18 cellular contexts compared by ENCODE assay signal in the genomic region with DNA sequence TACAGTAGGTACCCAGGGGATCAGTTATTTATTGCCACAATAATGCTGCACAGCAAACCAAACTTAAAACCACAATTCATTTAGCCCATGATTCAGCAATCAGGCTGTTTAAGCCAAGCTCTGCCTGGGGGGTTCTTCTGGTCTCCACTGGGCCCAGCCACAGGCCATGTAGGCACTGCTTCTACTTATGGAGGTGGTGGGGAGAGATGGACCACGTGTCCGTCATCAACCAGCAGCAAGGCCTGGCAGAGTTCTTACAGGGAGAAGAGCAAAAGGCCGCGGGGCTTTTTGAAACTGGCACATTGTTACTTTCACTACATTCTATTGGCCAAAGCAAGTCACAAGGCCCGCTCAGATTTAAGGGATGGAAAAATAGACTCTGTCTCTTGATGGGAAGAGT.
DNase-seq lines count a peak whose midpoint lies in the region; ATAC-seq and TF ChIP-seq lines count a peak whose summit lies in the region.
"Had no signal": no experiment of that assay in that cellular context is flagged by ENCODE, and none has a peak within 500 bp of the region (broad histone marks: within the 10 kb centered on the region; RNA-seq: fewer than 3 reads in every experiment).

No MANE protein-coding gene starts in this region.

- H3K27ac Mint-ChIP-seq in GM23338 (0 out of 2 replicates have a peak overlapping the region, but pooled peaks have one; percentile 39), neural progenitor cell (peak overlapping the region; percentile 53)

- peaks cover 1% of the 10 kb centered on the region for H3K27me3 Mint-ChIP-seq in GM23338 (ENCODE audit: insufficient read depth, low read depth, poor library complexity)
- H3K27me3 Mint-ChIP-seq in neural progenitor cell (ENCODE audit: insufficient read depth, low read depth), result peaks cover 8% of the 10 kb centered on the region

- H3K9me3 Mint-ChIP-seq in GM23338 (0 out of 3 replicates have a peak, but pooled peaks cover 2% of the 10 kb centered on the region), neural progenitor cell (peaks cover 4% of the 10 kb centered on the region)

- H3K9me3 ChIP-seq in neural progenitor cell (ENCODE audit: low read depth) (no peaks in the 10 kb centered on the region), ovary (no peaks in the 10 kb centered on the region)
- H3K9me3 ChIP-seq: Caco-2, HAP-1 had no signal

- H3F3A ChIP-seq in GM23338 (replicated peaks; ENCODE audit: low read depth) (no peaks in the 10 kb centered on the region), neural progenitor cell (ENCODE audit: low read depth) (peaks cover 17% of the 10 kb centered on the region)

- TF ChIP-seq POLR2A in ovary (IDR thresholded peaks at IDR 0.05), result no peak

- H3K4me1 ChIP-seq in GM23338 (ENCODE audit: insufficient read depth), result no peaks in the 10 kb centered on the region
- H3K4me1 ChIP-seq in neural progenitor cell, result peaks cover 21% of the 10 kb centered on the region
- peaks cover 2% of the 10 kb centered on the region for H3K4me1 ChIP-seq in ovary (ENCODE audit: insufficient read depth)
- H3K4me1 ChIP-seq: HAP-1 had no signal

- H3K36me3 Mint-ChIP-seq in GM23338 (ENCODE audit: low read depth) (no peaks in the 10 kb centered on the region), neural progenitor cell (no peaks in the 10 kb centered on the region)

- TF ChIP-seq EP300 in ovary (IDR thresholded peaks at IDR 0.05), result no peak

- WGBS in ovary, 3 donors, result 93 to 97% (median 95%) methylated on average over 5 of the region's 5 CpGs

- H2AFZ ChIP-seq in GM23338 (peak overlapping the region; percentile 47), neural progenitor cell (replicated peaks) (no peak overlapping the region)

- H3K27ac ChIP-seq in GM23338 (ENCODE audit: low read depth) (no peak overlapping the region), neural progenitor cell (no peak overlapping the region), ovary (no peak overlapping the region)

- H4K20me1 ChIP-seq in GM23338 (replicated peaks; ENCODE audit: insufficient read depth), result no peaks in the 10 kb centered on the region
- H4K20me1 ChIP-seq in neural progenitor cell (ENCODE audit: low read depth), result no peaks in the 10 kb centered on the region

- intact Hi-C loops in ovary (cut with DNase I), result no loop called here

- H3K9me2 ChIP-seq in GM23338 (ENCODE audit: insufficient read depth), result no peaks in the 10 kb centered on the region; the same call in 1 of the 2 replicates

- H3K27me3 ChIP-seq in GM23338 (ENCODE audit: insufficient read depth) (no peaks in the 10 kb centered on the region), neural progenitor cell (no peaks in the 10 kb centered on the region), ovary (no peaks in the 10 kb centered on the region)

- CTCF ChIA-PET in HEK293T (lab: Yijun Ruan, JAX), result no interaction called here

- H3K9ac ChIP-seq in neural progenitor cell, result no peak overlapping the region

- H3K4me3 Mint-ChIP-seq in GM23338 (no peak overlapping the region), neural progenitor cell (no peak overlapping the region)

- H3K4me1 Mint-ChIP-seq in GM23338 (peaks cover 13% of the 10 kb centered on the region; the same call in 2 of the 3 replicates), neural progenitor cell (peaks cover 36% of the 10 kb centered on the region)

- H3K36me3 ChIP-seq in GM23338 (ENCODE audit: insufficient read depth) (no peaks in the 10 kb centered on the region), neural progenitor cell (no peaks in the 10 kb centered on the region), ovary (no peaks in the 10 kb centered on the region)
- H3K36me3 ChIP-seq: HAP-1 had no signal

- H3K4me3 ChIP-seq in GM23338, result no peak overlapping the region
- no peak overlapping the region for H3K4me3 ChIP-seq in neural progenitor cell
- H3K4me3 ChIP-seq in ovary, result no peak overlapping the region
- H3K4me3 ChIP-seq: HAP-1 had no signal

- DNase-seq in GM23338 (ENCODE audit: low spot score), result no peak
- DNase-seq in M059J (ENCODE audit: low read depth), result peak; percentile 84
- peak; percentile 50 for DNase-seq in astrocyte of the hippocampus (ENCODE audit: low read depth, low spot score)
- DNase-seq in neural progenitor cell (ENCODE audit: low spot score), result no peak
- no peak for DNase-seq in effector CD4-positive, alpha-beta T cell
- no peak for DNase-seq in ovary
- DNase-seq in HEK293T (ENCODE audit: extremely low spot score), result no peak
- DNase-seq: AML-193, Caco-2, MV-4-11, NCI-H1436, NCI-H2029 treated with DMSO at 0.1 percent for 48 hours, NCI-H2171 treated with DMSO at 0.1 percent for 48 hours, NCI-H510A, NCI-H774 had no signal

- ATAC-seq in GM23338, result no peak
- ATAC-seq in GM18868 (IDR thresholded peaks at IDR 0.05; ENCODE audit: unreplicated experiment), result no peak
- ATAC-seq: SK-N-SH treated with all-trans-retinoic acid at 6 μM for 48 hours had no signal

- no peak overlapping the region for H3K4me2 ChIP-seq in GM23338
- H3K4me2 ChIP-seq in neural progenitor cell, result no peak overlapping the region

- no peaks in the 10 kb centered on the region for H3K79me2 ChIP-seq in GM23338 (replicated peaks; ENCODE audit: insufficient read depth)
- H3K79me2 ChIP-seq in neural progenitor cell (ENCODE audit: low read depth), result no peaks in the 10 kb centered on the region

- TF ChIP-seq CTCF in GM23338 (conservative IDR thresholded peaks at IDR 0.05; ENCODE audit: low read depth in 2 of 2) (no peak), neural progenitor cell (IDR thresholded peaks at IDR 0.05) (no peak), ovary (IDR thresholded peaks at IDR 0.05) (no peak)

- POLR2A ChIA-PET in HEK293T (lab: Yijun Ruan, JAX), result no interaction called here

TF ChIP-seq in GM23338, 12 proteins besides CTCF, POLR2A, EP300 and RAD21 (continues in another document):
- TF ChIP-seq JUNB (IDR thresholded peaks at IDR 0.05; ENCODE audit: unreplicated experiment), result no peak

TF ChIP-seq in HEK293T, 16 proteins besides CTCF, POLR2A, EP300 and RAD21:
- TF ChIP-seq HDGF (IDR thresholded peaks at IDR 0.05; ENCODE audit: borderline replicate concordance) (no peak), ELF4 (IDR thresholded peaks at IDR 0.05) (no peak)
- TF ChIP-seq, protein P1, sequence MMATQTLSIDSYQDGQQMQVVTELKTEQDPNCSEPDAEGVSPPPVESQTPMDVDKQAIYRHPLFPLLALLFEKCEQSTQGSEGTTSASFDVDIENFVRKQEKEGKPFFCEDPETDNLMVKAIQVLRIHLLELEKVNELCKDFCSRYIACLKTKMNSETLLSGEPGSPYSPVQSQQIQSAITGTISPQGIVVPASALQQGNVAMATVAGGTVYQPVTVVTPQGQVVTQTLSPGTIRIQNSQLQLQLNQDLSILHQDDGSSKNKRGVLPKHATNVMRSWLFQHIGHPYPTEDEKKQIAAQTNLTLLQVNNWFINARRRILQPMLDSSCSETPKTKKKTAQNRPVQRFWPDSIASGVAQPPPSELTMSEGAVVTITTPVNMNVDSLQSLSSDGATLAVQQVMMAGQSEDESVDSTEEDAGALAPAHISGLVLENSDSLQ (IDR thresholded peaks at IDR 0.05), result no peak
TF ChIP-seq in HEK293T: peak in this region for 0.

Comparison
In these comparisons a context has a peak if more than half of its experiments do, and no peak if none do; other contexts are left out.
1. DNase-seq: peak in M059J (single experiment) and astrocyte of the hippocampus (single experiment); none in GM23338 (single experiment), neural progenitor cell (single experiment), effector CD4-positive, alpha-beta T cell (single experiment), ovary (0 of 5) and HEK293T (single experiment).